In the genomic region with DNA sequence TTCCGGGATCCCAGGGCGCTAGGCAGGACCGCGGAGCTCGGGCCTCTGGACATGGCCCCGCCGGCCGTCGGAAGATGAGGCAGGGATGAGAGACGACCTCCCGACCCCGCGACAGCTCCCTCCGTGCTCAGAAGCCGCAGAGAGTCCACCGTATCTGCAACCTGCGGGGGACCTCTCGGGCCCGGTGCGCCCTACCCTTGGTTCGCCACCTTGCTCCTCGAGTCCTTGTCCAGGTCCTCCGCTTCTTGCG, we compare ENCODE assay signal across 8 cellular contexts. TPM values are rescaled to one million over a fixed set of nuclear protein-coding genes. Genes with fewer than 3 reads are reported as not detected.
DNase-seq lines count a peak whose midpoint lies in the region; ATAC-seq and TF ChIP-seq lines count a peak whose summit lies in the region.

No MANE protein-coding gene starts in this region.

- H3K36me3 Mint-ChIP-seq in activated CD4-positive, alpha-beta T cell treated with anti-CD3 and anti-CD28 coated beads for 36 hours (ENCODE audit: low read depth), result peaks cover 18% of the 10 kb centered on the region
- H3K36me3 Mint-ChIP-seq in T-helper 17 cell (ENCODE audit: low read depth) (no peaks in the 10 kb centered on the region), glutamatergic neuron (ENCODE audit: unreplicated experiment) (no peaks in the 10 kb centered on the region)

- H3K4me1 Mint-ChIP-seq in activated CD4-positive, alpha-beta T cell treated with anti-CD3 and anti-CD28 coated beads for 36 hours, result peaks cover 36% of the 10 kb centered on the region
- H3K4me1 Mint-ChIP-seq in T-helper 17 cell, result peaks cover 31% of the 10 kb centered on the region
- H3K4me1 Mint-ChIP-seq in glutamatergic neuron (ENCODE audit: low read depth, unreplicated experiment), result peaks cover 16% of the 10 kb centered on the region

- TF ChIP-seq CTCF in glutamatergic neuron (IDR thresholded peaks at IDR 0.05; ENCODE audit: partially characterized antibody, unreplicated experiment) (no peak), retinal pigment epithelial cell (conservative IDR thresholded peaks at IDR 0.05; ENCODE audit: low read depth, low read length) (no peak)

- H3K27ac Mint-ChIP-seq in activated CD4-positive, alpha-beta T cell treated with anti-CD3 and anti-CD28 coated beads for 36 hours, result peak overlapping the region; percentile 78
- H3K27ac Mint-ChIP-seq in T-helper 17 cell (peak overlapping the region; percentile 97), glutamatergic neuron (ENCODE audit: unreplicated experiment) (no peak overlapping the region)

- CTCF ChIA-PET in activated CD4-positive, alpha-beta T cell treated with anti-CD3 and anti-CD28 coated beads for 36 hours (lab: Charles Lee), result interaction anchor here (0.5 to 1.7 kb wide), 8 partner anchors 8 to 904 kb away, joined by 3 to 5 read pairs (median 3); no protein-coding TSS in a partner anchor

- peak overlapping the region; percentile 80 for H3K4me3 ChIP-seq in retinal pigment epithelial cell (ENCODE audit: low read length)

- POLR2A ChIA-PET in activated CD4-positive, alpha-beta T cell treated with anti-CD3 and anti-CD28 coated beads for 36 hours (lab: Charles Lee), result interaction anchor here (1.0 kb wide), 1 partner anchor 81 kb away, joined by 6 read pairs; no protein-coding TSS in a partner anchor

- intact Hi-C loops in activated CD4-positive, alpha-beta T cell treated with anti-CD3 and anti-CD28 coated beads for 36 hours (cut with DNase I, micrococcal nuclease), result loop anchor here (1.0 to 10.0 kb wide), 5 partner anchors 8 to 1048 kb away; no protein-coding TSS in a partner anchor

- ATAC-seq in activated CD4-positive, alpha-beta T cell treated with anti-CD3 and anti-CD28 coated beads for 36 hours, result peak; percentile 16
- ATAC-seq in HG02970 (IDR thresholded peaks at IDR 0.05; ENCODE audit: low FRiP score, unreplicated experiment) (peak; percentile 33), T-helper 17 cell (peak; percentile 3)

- H3K9me3 ChIP-seq in T-helper 17 cell (ENCODE audit: control insufficient read depth, low read length, poor library complexity, severe bottlenecking), result no peaks in the 10 kb centered on the region

- no peaks in the 10 kb centered on the region for H3K9me3 Mint-ChIP-seq in activated CD4-positive, alpha-beta T cell treated with anti-CD3 and anti-CD28 coated beads for 36 hours (ENCODE audit: low read depth)
- H3K9me3 Mint-ChIP-seq in glutamatergic neuron (ENCODE audit: unreplicated experiment), result peaks cover 6% of the 10 kb centered on the region

- no peak for DNase-seq in activated CD4-positive, alpha-beta T cell treated with anti-CD3 and anti-CD28 coated beads for 36 hours
- no peak for DNase-seq in activated CD4-positive, alpha-beta T cell treated with anti-CD3 and anti-CD28 coated beads, Interleukin-2, amount 50 U/mL, for 4 hours
- DNase-seq in T-helper 17 cell (no peak), glutamatergic neuron (peak; percentile 44), retinal pigment epithelial cell (ENCODE audit: low read depth) (no peak), OCI-M1 (lab: John Stamatoyannopoulos, UW) (no peak), SHP77 treated with DMSO at 0.1 percent for 48 hours (lab: John Stamatoyannopoulos, UW) (no peak)

- H3K4me3 Mint-ChIP-seq in activated CD4-positive, alpha-beta T cell treated with anti-CD3 and anti-CD28 coated beads for 36 hours, result peak overlapping the region; percentile 90
- H3K4me3 Mint-ChIP-seq in T-helper 17 cell (peak overlapping the region; percentile 96), glutamatergic neuron (ENCODE audit: unreplicated experiment) (peak overlapping the region; percentile 81)

- no peaks in the 10 kb centered on the region for H3K27me3 Mint-ChIP-seq in activated CD4-positive, alpha-beta T cell treated with anti-CD3 and anti-CD28 coated beads for 36 hours
- H3K27me3 Mint-ChIP-seq in T-helper 17 cell (no peaks in the 10 kb centered on the region), glutamatergic neuron (ENCODE audit: unreplicated experiment) (peaks cover 4% of the 10 kb centered on the region)

RNA-seq across cellular contexts. Expression of a gene that starts 0.3 kb away (rescaled TPM):
- total RNA-seq in activated CD4-positive, alpha-beta T cell treated with anti-CD3 and anti-CD28 coated beads for 36 hours, result 1 to 10 TPM; 4.4 to 4.7 TPM
- total RNA-seq in T-helper 17 cell, result 1 to 10 TPM; 3.9 to 4.4 TPM
- 1.3 TPM for total RNA-seq in glutamatergic neuron (ENCODE audit: unreplicated experiment)

RNA-seq across cellular contexts. Expression of a gene that starts 0.4 kb away (rescaled TPM):
- 10 to 100 TPM; 25.6 to 33.2 TPM for total RNA-seq in activated CD4-positive, alpha-beta T cell treated with anti-CD3 and anti-CD28 coated beads for 36 hours
- total RNA-seq in T-helper 17 cell (10 to 100 TPM; 16.8 to 21.4 TPM), glutamatergic neuron (ENCODE audit: unreplicated experiment) (14.8 TPM)

RNA-seq across cellular contexts. Expression of a gene that starts 6.4 kb away (rescaled TPM):
- total RNA-seq in activated CD4-positive, alpha-beta T cell treated with anti-CD3 and anti-CD28 coated beads for 36 hours, result 1 to 10 TPM; 1.5 to 2.1 TPM
- total RNA-seq in T-helper 17 cell (1 to 10 TPM; 5.3 to 6.0 TPM), glutamatergic neuron (ENCODE audit: unreplicated experiment) (0.69 TPM)

RNA-seq across cellular contexts. Expression of a gene that starts 18.4 kb away (rescaled TPM):
- under 1 TPM; 0.88 to 0.91 TPM for total RNA-seq in activated CD4-positive, alpha-beta T cell treated with anti-CD3 and anti-CD28 coated beads for 36 hours
- 1 to 10 TPM in 1 of 2 donors, under 1 TPM in 1; 0.37 to 1.9 TPM for total RNA-seq in T-helper 17 cell
- 0.76 TPM for total RNA-seq in glutamatergic neuron (ENCODE audit: unreplicated experiment)
